In the genomic region with DNA sequence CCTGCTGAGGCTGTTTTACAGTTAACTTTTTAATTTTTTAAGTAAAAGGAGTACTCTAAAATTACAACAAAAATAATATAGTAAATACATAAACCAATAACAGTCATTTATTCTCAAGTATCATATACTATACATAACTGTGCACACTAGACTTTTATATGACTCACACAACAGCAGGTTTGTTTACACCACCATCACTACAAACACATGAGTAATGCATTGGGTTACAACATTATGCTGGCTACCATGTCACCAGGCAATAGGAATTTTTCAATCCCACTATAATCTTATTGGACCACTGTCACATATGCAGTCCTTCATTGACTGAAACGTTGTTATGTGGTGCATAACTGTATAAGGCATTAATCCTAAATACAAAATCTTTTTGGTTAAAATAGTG, we compare ENCODE assay signal across 17 cellular contexts. TPM values are rescaled to one million over a fixed set of nuclear protein-coding genes. Genes with fewer than 3 reads are reported as not detected.
DNase-seq lines count a peak whose midpoint lies in the region; ATAC-seq and TF ChIP-seq lines count a peak whose summit lies in the region.
"Had no signal": no experiment of that assay in that cellular context is flagged by ENCODE, and none has a peak within 500 bp of the region (broad histone marks: within the 10 kb centered on the region; RNA-seq: fewer than 3 reads in every experiment).

No MANE protein-coding gene starts in this region.

- no peak for TF ChIP-seq CTCF in fibroblast of villous mesenchyme (IDR thresholded peaks at IDR 0.05; ENCODE audit: insufficient read depth, low read depth, low read length)

- no peak overlapping the region for H3K4me3 ChIP-seq in fibroblast of villous mesenchyme (ENCODE audit: low read depth, low read length)
- H3K4me3 ChIP-seq: thoracic aorta had no signal

- DNase-seq in DMS53 (lab: John Stamatoyannopoulos, UW) = peak; percentile 74
- DNase-seq in LHCN-M2 (ENCODE audit: low read depth) = peak; percentile 75
- peak; percentile 17 for DNase-seq in astrocyte of the hippocampus (ENCODE audit: low read depth, low spot score)
- peak; percentile 61 for DNase-seq in fibroblast of villous mesenchyme (ENCODE audit: low read depth)
- no peak for DNase-seq in superior temporal gyrus (ENCODE audit: extremely low spot score)
- DNase-seq in NCI-H1436 (lab: John Stamatoyannopoulos, UW) = no peak
- DNase-seq: activated CD4-positive, alpha-beta T cell treated with anti-CD3 and anti-CD28 coated beads, Interleukin-2, amount 50 U/mL, for 4 hours; activated CD8-positive, alpha-beta memory T cell treated with anti-CD3 and anti-CD28 coated beads, Interleukin-2, amount 50 U/mL, for 48 hours; CD4-positive, alpha-beta memory T cell; DMS79 treated with DMSO at 0.1 percent for 48 hours; glutamatergic neuron; left colon; NCI-H748 treated with DMSO at 0.1 percent for 48 hours had no signal

- ATAC-seq in HG03432 (IDR thresholded peaks at IDR 0.05; ENCODE audit: unreplicated experiment) (no peak), HG02852 (IDR thresholded peaks at IDR 0.05; ENCODE audit: unreplicated experiment) (no peak)
- ATAC-seq: left colon; stimulated activated memory B cell treated with anti-CD40 and anti-IgM and Interleukin-4, amounts not matched to agents 10 μg/mL and 1 μg/mL and 100 μg/mL, for 72 hours had no signal

RNA-seq across cellular contexts. Expression of gene RASGRP3, which starts 42.5 kb away (rescaled TPM):
- total RNA-seq in LHCN-M2 (2014; rRNA removed) (6.1 and 9.4 TPM in 2 replicates), fibroblast of villous mesenchyme (4.2 and 12.1 TPM in 2 replicates)
- 2.7 TPM for polyA plus RNA-seq in LHCN-M2 (2012)

Comparison
In these comparisons a context has a peak if more than half of its experiments do, and no peak if none do; other contexts are left out.
1. DNase-seq: peak in DMS53 (single experiment), LHCN-M2 (single experiment), astrocyte of the hippocampus (single experiment) and fibroblast of villous mesenchyme (single experiment); none in superior temporal gyrus (single experiment) and NCI-H1436 (single experiment).